Comparison of ENCODE assay signal across 8 cellular contexts in genomic region chr2:71331331-71331580, GRCh38. TPM values are rescaled to one million over a fixed set of nuclear protein-coding genes. Genes with fewer than 3 reads are reported as not detected.
DNase-seq lines count a peak whose midpoint lies in the region; FAIRE-seq and TF ChIP-seq lines count a peak whose summit lies in the region.
"Not testable (repeated sequence)": the region's sequence is repeated elsewhere in the genome, so short reads cannot be mapped to it uniquely, and the experiment has no call there.

No MANE protein-coding gene starts in this region.

- BruUV-seq in endothelial cell of umbilical vein (replicated peaks; lab: Mats Ljungman, UMichigan) = not testable (repeated sequence)

- H3K36me3 ChIP-seq in DOHH2 (ENCODE audit: control insufficient read depth, low read length) (peaks cover 30% of the 10 kb centered on the region), WERI-Rb-1 (peaks cover 26% of the 10 kb centered on the region)
- not testable (repeated sequence) for H3K36me3 ChIP-seq in HUES48 (ENCODE audit: control insufficient read depth, insufficient read depth, low read length); endothelial cell of umbilical vein (ENCODE audit: control insufficient read depth in 2 of 2, extremely low read depth in 1 of 2, insufficient read depth in 2 of 2, low read length in 2 of 2); liver (ENCODE audit: control insufficient read depth in 4 of 4, insufficient read depth in 3 of 4, low read depth in 1 of 4, low read length in 3 of 4); prostate gland; thymus (ENCODE audit: control insufficient read depth, insufficient read depth)

- H3K9me3 ChIP-seq in DOHH2 (ENCODE audit: control insufficient read depth, insufficient read depth, low read length); HUES48 (ENCODE audit: control insufficient read depth, insufficient read depth, low read length); WERI-Rb-1 (ENCODE audit: severe bottlenecking); endothelial cell of umbilical vein (replicated peaks; ENCODE audit: control insufficient read depth, insufficient read depth, low read length); liver (ENCODE audit: control insufficient read depth in 4 of 4, low read length in 3 of 4); prostate gland; thymus (ENCODE audit: control insufficient read depth): not testable (repeated sequence)

- peak overlapping the region; percentile 100 for H3K27ac Mint-ChIP-seq in activated naive CD8-positive, alpha-beta T cell

- not testable (repeated sequence) for H3K36me3 Mint-ChIP-seq in activated naive CD8-positive, alpha-beta T cell

- H3K9me2 ChIP-seq in DOHH2 (replicated peaks; ENCODE audit: control insufficient read depth, low read length) = not testable (repeated sequence)

- H3K9ac ChIP-seq in HUES48 (ENCODE audit: low read depth, low read length); endothelial cell of umbilical vein (replicated peaks; ENCODE audit: extremely low read depth, insufficient read depth, low read length): not testable (repeated sequence)
- H3K9ac ChIP-seq in liver (ENCODE audit: low read depth in 1 of 2, low read length in 2 of 2) = peak overlapping the region in 1 of 2 donors; percentile 51

- H3K27me3 Mint-ChIP-seq in activated naive CD8-positive, alpha-beta T cell = not testable (repeated sequence)

- POLR2A ChIA-PET in endothelial cell of umbilical vein (lab: Charles Lee) = interaction anchor here (0.6 to 1.2 kb wide), 5 partner anchors 21 to 1101 kb away, joined by 3 to 7 read pairs (median 4); partner anchors contain the start of gene DYSF

- H3K9me1 ChIP-seq in endothelial cell of umbilical vein (replicated peaks; ENCODE audit: control insufficient read depth, extremely low read depth, insufficient read depth, low read length) = not testable (repeated sequence)

- H3K27me3 ChIP-seq in DOHH2 (ENCODE audit: control insufficient read depth, low read length); HUES48 (ENCODE audit: control insufficient read depth, insufficient read depth, low read length); WERI-Rb-1 (ENCODE audit: insufficient read depth, low read depth, severe bottlenecking); endothelial cell of umbilical vein (ENCODE audit: control insufficient read depth in 2 of 2, insufficient read depth in 2 of 2, low read length in 2 of 2); liver (ENCODE audit: control insufficient read depth in 4 of 4, insufficient read depth in 4 of 4, low read length in 3 of 4); prostate gland (replicated peaks; ENCODE audit: insufficient read depth); thymus (ENCODE audit: control insufficient read depth, insufficient read depth): not testable (repeated sequence)

- peaks cover 58% of the 10 kb centered on the region for H3K79me2 ChIP-seq in DOHH2 (ENCODE audit: control insufficient read depth, low read length)
- peaks cover 41% of the 10 kb centered on the region for H3K79me2 ChIP-seq in endothelial cell of umbilical vein (ENCODE audit: control insufficient read depth, insufficient read depth, low read length)

- TF ChIP-seq CTCF in DOHH2 (IDR thresholded peaks at IDR 0.05; ENCODE audit: low read depth, low read length, poor library complexity, severe bottlenecking); WERI-Rb-1 (IDR thresholded peaks at IDR 0.05; ENCODE audit: low read depth, low read length); endothelial cell of umbilical vein (IDR thresholded peaks at IDR 0.05; ENCODE audit: extremely low read depth in 1 of 2, insufficient read depth in 1 of 2, low read depth in 1 of 2, low read length in 2 of 2); liver (IDR thresholded peaks at IDR 0.05; ENCODE audit: low read depth, low read length, missing input control); prostate gland (IDR thresholded peaks at IDR 0.05): not testable (repeated sequence)

- FAIRE-seq in endothelial cell of umbilical vein (lab: Jason Lieb, UNC) = not testable (repeated sequence)

- H3K4me1 ChIP-seq in DOHH2 (ENCODE audit: control insufficient read depth, low read length) (peaks cover 25% of the 10 kb centered on the region), HUES48 (ENCODE audit: control insufficient read depth, insufficient read depth, low read length) (peaks cover 28% of the 10 kb centered on the region), endothelial cell of umbilical vein (ENCODE audit: control insufficient read depth, extremely low read depth, insufficient read depth, low read length) (peaks cover 14% of the 10 kb centered on the region), liver (ENCODE audit: control insufficient read depth in 4 of 4, insufficient read depth in 4 of 4, low read length in 3 of 4) (peaks cover 11 to 23% (median 13%) of the 10 kb centered on the region in 4 donors)
- not testable (repeated sequence) for H3K4me1 ChIP-seq in prostate gland (replicated peaks); thymus (ENCODE audit: control insufficient read depth, insufficient read depth, low read length)

- not testable (repeated sequence) for H3K9me3 Mint-ChIP-seq in activated naive CD8-positive, alpha-beta T cell (ENCODE audit: low read depth)

- dilution Hi-C loops in endothelial cell of umbilical vein (cut with MboI; ENCODE audit: extremely low pct_ligation_motif_present, low sequenced_read_pairs) = not testable (repeated sequence)

- WGBS in liver = 2% methylated on average over 9 of the region's 9 CpGs
- 5% methylated on average over 9 of the region's 9 CpGs for WGBS in prostate gland
- 12% methylated on average over 9 of the region's 9 CpGs for WGBS in thymus

- not testable (repeated sequence) for TF ChIP-seq RAD21 in liver (IDR thresholded peaks at IDR 0.05)

- intact Hi-C loops in endothelial cell of umbilical vein (cut with micrococcal nuclease) (loop anchor here (1.0 to 10.0 kb wide), 6 partner anchors 32 to 174 kb away; partner anchors contain the start of gene PAIP2B), prostate gland (cut with DNase I) (loop anchor here (5.0 to 10.0 kb wide), 2 partner anchors 106 to 126 kb away; partner anchors contain the start of gene PAIP2B)

- peak; percentile 33 for DNase-seq in WERI-Rb-1
- not testable (repeated sequence) for DNase-seq in endothelial cell of umbilical vein (ENCODE audit: low read depth, low spot score); prostate gland (ENCODE audit: low spot score)

- H3K27ac ChIP-seq in DOHH2 (ENCODE audit: low read depth, low read length); HUES48 (ENCODE audit: low read depth, low read length); WERI-Rb-1; endothelial cell of umbilical vein (ENCODE audit: insufficient read depth, low read depth, low read length); liver (ENCODE audit: low read depth in 1 of 2, low read length in 2 of 2); prostate gland; thymus (ENCODE audit: low read depth): not testable (repeated sequence)

- peaks cover 39% of the 10 kb centered on the region for H3K4me1 Mint-ChIP-seq in activated naive CD8-positive, alpha-beta T cell (ENCODE audit: low read depth)

- TF ChIP-seq POLR2A in endothelial cell of umbilical vein (IDR thresholded peaks at IDR 0.05; ENCODE audit: low read depth, low read length); prostate gland (IDR thresholded peaks at IDR 0.05): not testable (repeated sequence)

- H4K20me1 ChIP-seq in DOHH2 (ENCODE audit: control insufficient read depth, insufficient read depth, low read depth, low read length) = peaks cover 15% of the 10 kb centered on the region; the same call in 1 of the 2 replicates
- not testable (repeated sequence) for H4K20me1 ChIP-seq in endothelial cell of umbilical vein (replicated peaks; ENCODE audit: control insufficient read depth, extremely low read depth, insufficient read depth, low read length)

- H3F3A ChIP-seq in DOHH2 (ENCODE audit: control insufficient read depth, insufficient read depth) = not testable (repeated sequence)

- H3K4me3 ChIP-seq in DOHH2 (ENCODE audit: low read length) (peak overlapping the region; percentile 92), HUES48 (ENCODE audit: low read depth, low read length) (peak overlapping the region; percentile 90; the same call in 1 of the 2 replicates), WERI-Rb-1 (ENCODE audit: low read depth, low read length) (peak overlapping the region; percentile 78), endothelial cell of umbilical vein (replicated peaks in 1 of 3; ENCODE audit: insufficient read depth in 1 of 3, low read depth in 1 of 3, low read length in 3 of 3) (peak overlapping the region in 1 of 3 experiments; percentile 25), liver (ENCODE audit: low read depth in 1 of 3, low read length in 3 of 3) (peak overlapping the region in 2 of 3 donors; percentile 84 to 100), prostate gland (peak overlapping the region; percentile 68 to 91), thymus (ENCODE audit: low read length) (peak overlapping the region; percentile 69)

- peak overlapping the region; percentile 56 for H3K4me2 ChIP-seq in DOHH2 (ENCODE audit: low read length)
- peak overlapping the region; percentile 38 for H3K4me2 ChIP-seq in endothelial cell of umbilical vein (ENCODE audit: insufficient read depth, low read length)

- CTCF ChIA-PET in endothelial cell of umbilical vein (lab: Charles Lee) = interaction anchor here (0.6 to 5.2 kb wide), 44 partner anchors 8 to 878 kb away, joined by 3 to 118 read pairs (median 4); partner anchors contain the start of gene PAIP2B

- H3K4me3 Mint-ChIP-seq in activated naive CD8-positive, alpha-beta T cell = peak overlapping the region; percentile 100

- peak overlapping the region; percentile 78 for H2AFZ ChIP-seq in endothelial cell of umbilical vein (ENCODE audit: low read depth, low read length)

RNA-seq across cellular contexts. Expression of gene ZNF638, which starts 0.3 kb away (rescaled TPM):
- total RNA-seq in endothelial cell of umbilical vein (109 and 111 TPM in 2 replicates), liver (100 to 1,000 TPM in 1 of 2 donors, 10 to 100 TPM in 1; 70.3 to 151 TPM), prostate gland (100 to 1,000 TPM; 137 to 164 TPM)
- polyA plus RNA-seq in endothelial cell of umbilical vein (27.6 and 36.4 TPM in 2 replicates), liver (10 to 100 TPM; 24.8 to 41.9 TPM), thymus (210 TPM)
- polyA plus RNA-seq in endothelial cell of umbilical vein (2011; cell fraction: cytosol; rRNA removed) = 43.8 and 50.4 TPM in 2 replicates
- polyA plus RNA-seq in endothelial cell of umbilical vein (2011; cell fraction: nucleus; rRNA removed) = 223 and 239 TPM in 2 replicates
- polyA plus RNA-seq in endothelial cell of umbilical vein (2012) = 65.0 and 85.7 TPM in 2 replicates
- 161 and 188 TPM in 2 replicates for polyA minus RNA-seq in endothelial cell of umbilical vein
- 70.2 TPM for polyA minus RNA-seq in endothelial cell of umbilical vein (2011; cell fraction: cytosol; rRNA and poly(A)+ RNA removed)
- polyA minus RNA-seq in endothelial cell of umbilical vein (2011; cell fraction: nucleus; rRNA and poly(A)+ RNA removed) = 324 and 469 TPM in 2 replicates
